In genomic region chr19:20925481-20925880, GRCh38 we compare ENCODE assay signal across 18 cellular contexts. TPM values are rescaled to one million over a fixed set of nuclear protein-coding genes. Genes with fewer than 3 reads are reported as not detected.
DNase-seq lines count a peak whose midpoint lies in the region; ATAC-seq and TF ChIP-seq lines count a peak whose summit lies in the region.
"Had no signal": no experiment of that assay in that cellular context is flagged by ENCODE, and none has a peak within 500 bp of the region (broad histone marks: within the 10 kb centered on the region; RNA-seq: fewer than 3 reads in every experiment).

No MANE protein-coding gene starts in this region.

- peaks cover 50% of the 10 kb centered on the region for H3K36me3 Mint-ChIP-seq in activated CD8-positive, alpha-beta T cell treated with anti-CD3 and anti-CD28 coated beads, Interleukin-2, amount 10 ng/mL, durations not matched to agents 7 days and 5 days (ENCODE audit: low read depth)
- peaks cover 34% of the 10 kb centered on the region for H3K36me3 Mint-ChIP-seq in activated CD8-positive, alpha-beta T cell treated with anti-CD3 and anti-CD28 coated beads for 36 hours (ENCODE audit: low read depth)
- H3K36me3 Mint-ChIP-seq in brain (peaks cover 64% of the 10 kb centered on the region), osteocyte (ENCODE audit: unreplicated experiment) (peaks cover 11% of the 10 kb centered on the region)

- no peaks in the 10 kb centered on the region for H3K9me2 ChIP-seq in GM23248 (ENCODE audit: insufficient read depth)

- H3K79me2 ChIP-seq in DND-41 (ENCODE audit: insufficient read depth, low read length) (peaks cover 73% of the 10 kb centered on the region), GM23248 (ENCODE audit: insufficient read depth) (peaks cover 55% of the 10 kb centered on the region)

- no peak overlapping the region for H3K27ac Mint-ChIP-seq in activated CD8-positive, alpha-beta T cell treated with anti-CD3 and anti-CD28 coated beads, Interleukin-2, amount 10 ng/mL, durations not matched to agents 7 days and 5 days
- no peak overlapping the region for H3K27ac Mint-ChIP-seq in activated CD8-positive, alpha-beta T cell treated with anti-CD3 and anti-CD28 coated beads for 36 hours
- H3K27ac Mint-ChIP-seq in brain, result no peak overlapping the region
- no peak overlapping the region for H3K27ac Mint-ChIP-seq in osteocyte (ENCODE audit: unreplicated experiment)

- H3K4me3 ChIP-seq in DND-41 (ENCODE audit: low read depth in 1 of 2, low read length in 2 of 2) (no peak overlapping the region), GM23248 (no peak overlapping the region)
- H3K4me3 ChIP-seq: HAP-1 had no signal

- POLR2A ChIA-PET in activated CD8-positive, alpha-beta T cell treated with anti-CD3 and anti-CD28 coated beads, Interleukin-2, amount 10 ng/mL, durations not matched to agents 7 days and 5 days (lab: Charles Lee), result no interaction called here
- POLR2A ChIA-PET in activated CD8-positive, alpha-beta T cell treated with anti-CD3 and anti-CD28 coated beads for 36 hours (lab: Charles Lee), result no interaction called here

- H3K9ac ChIP-seq in DND-41 (ENCODE audit: low read depth, low read length) (no peak overlapping the region), GM23248 (no peak overlapping the region)

- CTCF ChIA-PET in activated CD8-positive, alpha-beta T cell treated with anti-CD3 and anti-CD28 coated beads, Interleukin-2, amount 10 ng/mL, durations not matched to agents 7 days and 5 days (lab: Charles Lee), result no interaction called here
- CTCF ChIA-PET in activated CD8-positive, alpha-beta T cell treated with anti-CD3 and anti-CD28 coated beads for 36 hours (lab: Charles Lee), result interaction anchor here (0.6 kb wide), 1 partner anchor 242 kb away, joined by 3 read pairs; no protein-coding TSS in a partner anchor

- H3K27me3 ChIP-seq in DND-41 (ENCODE audit: insufficient read depth, low read length, poor library complexity), result no peaks in the 10 kb centered on the region
- H3K27me3 ChIP-seq in GM23248 (replicated peaks; ENCODE audit: insufficient read depth), result no peaks in the 10 kb centered on the region

- H3K9me3 ChIP-seq in DND-41 (ENCODE audit: insufficient read depth, low read length, severe bottlenecking), result no peaks in the 10 kb centered on the region
- no peaks in the 10 kb centered on the region for H3K9me3 ChIP-seq in GM23248 (ENCODE audit: low read depth)
- H3K9me3 ChIP-seq: HAP-1 had no signal

- TF ChIP-seq CTCF in activated CD8-positive, alpha-beta T cell treated with anti-CD3 and anti-CD28 coated beads for 36 hours (IDR thresholded peaks at IDR 0.05), result no peak
- TF ChIP-seq CTCF in DND-41 (IDR thresholded peaks at IDR 0.05; ENCODE audit: borderline replicate concordance, extremely low read depth, low read length, poor library complexity, severe bottlenecking) (no peak), brain (conservative IDR thresholded peaks at IDR 0.05) (no peak), osteocyte (IDR thresholded peaks at IDR 0.05) (no peak), omental fat pad (IDR thresholded peaks at IDR 0.05) (no peak)

- H3F3A ChIP-seq in GM23248 (ENCODE audit: insufficient read depth), result 0 out of 2 replicates have a peak, but pooled peaks cover 4% of the 10 kb centered on the region

- no peak overlapping the region for H2AFZ ChIP-seq in DND-41 (ENCODE audit: low read depth, low read length)
- H2AFZ ChIP-seq in GM23248, result no peak overlapping the region

- in situ Hi-C loops in GM23248 (cut with MboI), result no loop called here

- H4K20me1 ChIP-seq in DND-41 (ENCODE audit: insufficient read depth, low read length), result no peaks in the 10 kb centered on the region
- H4K20me1 ChIP-seq in GM23248 (ENCODE audit: insufficient read depth), result no peaks in the 10 kb centered on the region

- H3K27me3 Mint-ChIP-seq in activated CD8-positive, alpha-beta T cell treated with anti-CD3 and anti-CD28 coated beads, Interleukin-2, amount 10 ng/mL, durations not matched to agents 7 days and 5 days (ENCODE audit: low read depth), result no peaks in the 10 kb centered on the region
- no peaks in the 10 kb centered on the region for H3K27me3 Mint-ChIP-seq in activated CD8-positive, alpha-beta T cell treated with anti-CD3 and anti-CD28 coated beads for 36 hours
- H3K27me3 Mint-ChIP-seq in brain (peaks cover 16% of the 10 kb centered on the region), osteocyte (ENCODE audit: unreplicated experiment) (no peaks in the 10 kb centered on the region)

- intact Hi-C loops in activated CD8-positive, alpha-beta T cell treated with anti-CD3 and anti-CD28 coated beads for 36 hours (cut with micrococcal nuclease), result loop anchor here (10.0 kb wide), 1 partner anchor 99 kb away; the partner anchor contains the start of gene ZNF430

- peaks cover 21% of the 10 kb centered on the region for H3K9me3 Mint-ChIP-seq in activated CD8-positive, alpha-beta T cell treated with anti-CD3 and anti-CD28 coated beads, Interleukin-2, amount 10 ng/mL, durations not matched to agents 7 days and 5 days (ENCODE audit: insufficient read depth)
- H3K9me3 Mint-ChIP-seq in activated CD8-positive, alpha-beta T cell treated with anti-CD3 and anti-CD28 coated beads for 36 hours, result peaks cover 1% of the 10 kb centered on the region
- H3K9me3 Mint-ChIP-seq in brain, result peaks cover 20 to 58% (median 40%) of the 10 kb centered on the region in 5 experiments
- H3K9me3 Mint-ChIP-seq in osteocyte (ENCODE audit: unreplicated experiment), result peaks cover 5% of the 10 kb centered on the region

- no peak overlapping the region for H3K4me3 Mint-ChIP-seq in activated CD8-positive, alpha-beta T cell treated with anti-CD3 and anti-CD28 coated beads, Interleukin-2, amount 10 ng/mL, durations not matched to agents 7 days and 5 days
- H3K4me3 Mint-ChIP-seq in activated CD8-positive, alpha-beta T cell treated with anti-CD3 and anti-CD28 coated beads for 36 hours, result no peak overlapping the region
- peak overlapping the region in 3 of 5 experiments; percentile 45 to 99 (median 52) for H3K4me3 Mint-ChIP-seq in brain
- H3K4me3 Mint-ChIP-seq in osteocyte (ENCODE audit: unreplicated experiment), result no peak overlapping the region

- 92 to 100% methylated on average over 2 of the region's 2 CpGs for WGBS in GM23248 (ENCODE audit: low coverage in 1 of 2, low lambda C conversion rate in 2 of 2, missing lambda C conversion rate in 2 of 2), 2 experiments

- H3K27ac ChIP-seq in DND-41 (ENCODE audit: low read length) (no peak overlapping the region), GM23248 (no peak overlapping the region)
- H3K27ac ChIP-seq: HL-60 had no signal

- H3K36me3 ChIP-seq in DND-41 (ENCODE audit: insufficient read depth, low read length), result peaks cover 17% of the 10 kb centered on the region
- no peaks in the 10 kb centered on the region; the same call in 1 of the 2 replicates for H3K36me3 ChIP-seq in GM23248 (ENCODE audit: low read depth)
- H3K36me3 ChIP-seq: HAP-1 had no signal

- ATAC-seq in activated CD8-positive, alpha-beta T cell treated with anti-CD3 and anti-CD28 coated beads, Interleukin-2, amount 10 ng/mL, durations not matched to agents 7 days and 5 days, result no peak
- no peak for ATAC-seq in activated CD8-positive, alpha-beta T cell treated with anti-CD3 and anti-CD28 coated beads for 36 hours
- ATAC-seq in DND-41 (ENCODE audit: insufficient read depth, low read depth), result no peak
- ATAC-seq in omental fat pad (ENCODE audit: low FRiP score), result no peak

- peak; percentile 12 for DNase-seq in activated CD8-positive, alpha-beta T cell treated with anti-CD3 and anti-CD28 coated beads, Interleukin-2, amount 10 ng/mL, durations not matched to agents 7 days and 5 days
- DNase-seq in activated CD8-positive, alpha-beta T cell treated with anti-CD3 and anti-CD28 coated beads for 36 hours, result no peak
- no peak for DNase-seq in DND-41
- peak; percentile 11 for DNase-seq in osteocyte (ENCODE audit: extremely low spot score, unreplicated experiment)
- DNase-seq in omental fat pad (ENCODE audit: low spot score), result no peak
- DNase-seq in T-helper 2 cell, result no peak
- no peak for DNase-seq in GM23248
- DNase-seq: 8988T, IMR-90, NCI-H1048, NCI-H1436 treated with DMSO at 0.1 percent for 48 hours, NCI-H2029, NCI-H345, NCI-H524 treated with DMSO at 0.1 percent for 48 hours, SHP77 had no signal

- H3K4me1 Mint-ChIP-seq in activated CD8-positive, alpha-beta T cell treated with anti-CD3 and anti-CD28 coated beads, Interleukin-2, amount 10 ng/mL, durations not matched to agents 7 days and 5 days (ENCODE audit: low read depth), result peaks cover 32% of the 10 kb centered on the region
- H3K4me1 Mint-ChIP-seq in activated CD8-positive, alpha-beta T cell treated with anti-CD3 and anti-CD28 coated beads for 36 hours (ENCODE audit: low read depth), result peaks cover 32% of the 10 kb centered on the region
- H3K4me1 Mint-ChIP-seq in brain (peaks cover 34% of the 10 kb centered on the region), osteocyte (ENCODE audit: unreplicated experiment) (peaks cover 18% of the 10 kb centered on the region)

- peaks cover 29% of the 10 kb centered on the region for H3K4me1 ChIP-seq in DND-41 (ENCODE audit: insufficient read depth, low read length)
- peaks cover 35% of the 10 kb centered on the region for H3K4me1 ChIP-seq in GM23248 (ENCODE audit: insufficient read depth)
- H3K4me1 ChIP-seq: HAP-1 had no signal

- H3K4me2 ChIP-seq in DND-41 (ENCODE audit: insufficient read depth, low read length) (peak overlapping the region; percentile 72; the same call in 1 of the 2 replicates), GM23248 (ENCODE audit: unreplicated experiment) (no peak overlapping the region)

RNA-seq across cellular contexts. Expression of gene ZNF85, which starts 2.4 kb away (rescaled TPM):
- 10 to 100 TPM; 24.6 to 24.7 TPM for total RNA-seq in activated CD8-positive, alpha-beta T cell treated with anti-CD3 and anti-CD28 coated beads, Interleukin-2, amount 10 ng/mL, durations not matched to agents 7 days and 5 days
- 10 to 100 TPM; 17.6 to 18.6 TPM for total RNA-seq in activated CD8-positive, alpha-beta T cell treated with anti-CD3 and anti-CD28 coated beads for 36 hours
- polyA plus RNA-seq in brain (ENCODE audit: insufficient read depth, low read depth, low replicate concordance) (9.7 TPM), GM23248 (2016; fragmentation: Nextera tagmentation; extraction: Ambion mirVana) (8.9 and 9.4 TPM in 2 replicates)
- total RNA-seq in osteocyte (4.8 and 6.2 TPM in 2 replicates), omental fat pad (10 to 100 TPM in 1 of 4 donors, 1 to 10 TPM in 3; 1.9 to 12.8 (median 3.0) TPM)
- total RNA-seq in GM23248 (2014; rRNA removed; shearing (Covaris generic)), result 5.6 and 15.3 TPM in 2 replicates

Comparison
In these comparisons a context has a peak if more than half of its experiments do, and no peak if none do; other contexts are left out.
1. DNase-seq: peak in activated CD8-positive, alpha-beta T cell treated with anti-CD3 and anti-CD28 coated beads, Interleukin-2, amount 10 ng/mL, durations not matched to agents 7 days and 5 days (single experiment) and osteocyte (single experiment); none in activated CD8-positive, alpha-beta T cell treated with anti-CD3 and anti-CD28 coated beads for 36 hours (single experiment), DND-41 (single experiment), omental fat pad (single experiment), T-helper 2 cell (0 of 5) and GM23248 (single experiment).
2. H3K4me3 Mint-ChIP-seq: peak in brain (3 of 5); none in activated CD8-positive, alpha-beta T cell treated with anti-CD3 and anti-CD28 coated beads, Interleukin-2, amount 10 ng/mL, durations not matched to agents 7 days and 5 days (single experiment), activated CD8-positive, alpha-beta T cell treated with anti-CD3 and anti-CD28 coated beads for 36 hours (single experiment) and osteocyte (single experiment).